Comparison of ENCODE assay signal across 1 cellular context in the genomic region with DNA sequence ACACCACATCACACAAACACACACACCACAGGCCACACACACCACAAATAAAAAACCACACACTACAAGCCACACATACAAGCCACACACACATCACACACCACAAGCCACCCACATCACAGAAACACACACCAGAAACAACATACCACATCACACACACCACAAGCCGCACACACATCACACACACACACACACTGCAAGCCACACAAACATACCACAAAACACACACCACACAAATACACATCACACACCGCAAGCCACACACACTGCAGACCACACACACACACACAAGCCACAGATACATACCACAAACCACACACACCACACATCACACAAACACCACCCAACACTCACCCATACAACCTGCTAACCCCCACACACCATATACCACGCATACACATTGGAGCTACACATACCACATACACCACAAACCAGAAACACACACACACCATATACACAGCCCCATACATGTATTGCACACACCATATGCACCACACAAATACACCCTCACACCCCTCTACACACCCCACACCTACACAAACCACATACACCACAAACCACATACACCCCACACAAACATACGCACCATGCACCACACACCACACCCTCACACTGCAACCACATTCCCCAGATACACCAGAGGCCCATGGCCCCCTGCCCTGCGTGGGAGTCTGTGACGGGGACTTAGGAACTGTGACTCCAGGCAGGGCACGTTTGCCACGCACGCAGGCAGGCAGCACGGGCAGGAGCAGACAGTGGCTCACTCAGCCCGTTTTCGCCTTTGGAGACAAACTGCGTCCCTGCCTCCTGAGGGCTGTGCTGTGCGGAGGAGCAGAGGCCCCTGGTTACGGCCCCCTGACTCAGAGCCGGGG.
TF ChIP-seq lines count a peak whose summit lies in the region.

No MANE protein-coding gene starts in this region.

TF ChIP-seq in IMR-90, 13 proteins besides CTCF, POLR2A, EP300 and RAD21:
- TF ChIP-seq BHLHE40 (IDR thresholded peaks at IDR 0.05; ENCODE audit: low read depth, low read length) (peak; percentile 56; the same call in 1 of the 2 replicates), MAZ (IDR thresholded peaks at IDR 0.05; ENCODE audit: borderline replicate concordance, low read depth, low read length) (no peak)
